In genomic region chrX:152830312-152831305, GRCh38 we compare ENCODE assay signal across 8 cellular contexts. TPM values are rescaled to one million over a fixed set of nuclear protein-coding genes. Genes with fewer than 3 reads are reported as not detected.
DNase-seq lines count a peak whose midpoint lies in the region; ATAC-seq and TF ChIP-seq lines count a peak whose summit lies in the region.

Gene CETN2, minus strand, starts transcription at chrX:152830757. Its CDS starts 47 bp downstream, at chrX:152830710.
Gene NSDHL, plus strand, starts transcription at chrX:152831063. Its CDS starts 15,262 bp downstream, at chrX:152846325.

- POLR2A ChIA-PET in BJ (lab: Charles Lee): no interaction called here
- POLR2A ChIA-PET in activated CD4-positive, alpha-beta T cell treated with anti-CD3 and anti-CD28 coated beads, Interleukin-2, amount 10 ng/mL, durations not matched to agents 7 days and 5 days (lab: Charles Lee): no interaction called here

- H3K36me3 Mint-ChIP-seq in activated CD4-positive, alpha-beta T cell treated with anti-CD3 and anti-CD28 coated beads, Interleukin-2, amount 10 ng/mL, durations not matched to agents 7 days and 5 days (ENCODE audit: low read depth): peaks cover 11% of the 10 kb centered on the region

- peak within 1 kb of the TSS; percentile 85 for H3K4me3 Mint-ChIP-seq in activated CD4-positive, alpha-beta T cell treated with anti-CD3 and anti-CD28 coated beads, Interleukin-2, amount 10 ng/mL, durations not matched to agents 7 days and 5 days

- H3K27me3 Mint-ChIP-seq in activated CD4-positive, alpha-beta T cell treated with anti-CD3 and anti-CD28 coated beads, Interleukin-2, amount 10 ng/mL, durations not matched to agents 7 days and 5 days: no peaks in the 10 kb centered on the region

- H3K9me3 Mint-ChIP-seq in activated CD4-positive, alpha-beta T cell treated with anti-CD3 and anti-CD28 coated beads, Interleukin-2, amount 10 ng/mL, durations not matched to agents 7 days and 5 days: no peaks in the 10 kb centered on the region

- H3K27ac Mint-ChIP-seq in activated CD4-positive, alpha-beta T cell treated with anti-CD3 and anti-CD28 coated beads, Interleukin-2, amount 10 ng/mL, durations not matched to agents 7 days and 5 days: peak within 1 kb of the TSS; percentile 88

- H3K4me3 ChIP-seq in BJ (ENCODE audit: low read depth, low read length): peak within 1 kb of the TSS; percentile 81

- CTCF ChIA-PET in BJ (lab: Yijun Ruan, JAX): interaction anchor here (0.6 to 1.4 kb wide), 4 partner anchors 8 to 96 kb away, joined by 3 to 7 read pairs (median 4); no protein-coding TSS in a partner anchor
- CTCF ChIA-PET in activated CD4-positive, alpha-beta T cell treated with anti-CD3 and anti-CD28 coated beads, Interleukin-2, amount 10 ng/mL, durations not matched to agents 7 days and 5 days (lab: Charles Lee): interaction anchor here (1.0 kb wide), 1 partner anchor 97 kb away, joined by 5 read pairs; no protein-coding TSS in a partner anchor

- no peak for TF ChIP-seq CTCF in BJ (IDR thresholded peaks at IDR 0.05; ENCODE audit: insufficient read depth, low read depth, low read length)

- no peaks in the 10 kb centered on the region for H3K27me3 ChIP-seq in BJ (ENCODE audit: control insufficient read depth, insufficient read depth, low read length)

- peaks cover 20% of the 10 kb centered on the region for H3K4me1 Mint-ChIP-seq in activated CD4-positive, alpha-beta T cell treated with anti-CD3 and anti-CD28 coated beads, Interleukin-2, amount 10 ng/mL, durations not matched to agents 7 days and 5 days

- DNase-seq in BJ (ENCODE audit: low read depth) (peak; percentile 76), NCI-H526 treated with DMSO at 0.1 percent for 48 hours (lab: John Stamatoyannopoulos, UW) (peak; percentile 91), dedifferentiated amniotic fluid mesenchymal stem cell (ENCODE audit: extremely low spot score) (peak; percentile 86), left kidney (ENCODE audit: low read depth, low spot score) (peak; percentile 98)
- peak; percentile 95 for DNase-seq in activated CD4-positive, alpha-beta T cell treated with anti-CD3 and anti-CD28 coated beads, Interleukin-2, amount 10 ng/mL, durations not matched to agents 7 days and 5 days
- DNase-seq in stimulated activated CD4-positive, alpha-beta T cell treated with anti-CD3 and anti-CD28 coated beads, Interleukin-2, amount 100 ng/mL, for 24 hours: peak; percentile 90 to 92

- ATAC-seq in GM19324 (IDR thresholded peaks at IDR 0.05; ENCODE audit: low FRiP score, unreplicated experiment) (peak; percentile 99), HG03469 (IDR thresholded peaks at IDR 0.05; ENCODE audit: unreplicated experiment) (peak; percentile 98)

- peaks cover 3% of the 10 kb centered on the region; the same call in 1 of the 2 replicates for H3K36me3 ChIP-seq in BJ (ENCODE audit: control insufficient read depth, insufficient read depth, low read length)

RNA-seq across cellular contexts. Expression of gene CETN2, which starts in this region (rescaled TPM):
- polyA plus RNA-seq in BJ (2011; rRNA removed): 19.1 and 44.5 TPM in 2 replicates
- 1.8 and 3.9 TPM in 2 replicates for polyA minus RNA-seq in BJ (2011; rRNA and poly(A)+ RNA removed)
- 10 to 100 TPM in 1 of 2 experiments, 1 to 10 TPM in 1; 9.7 to 12.5 TPM for total RNA-seq in activated CD4-positive, alpha-beta T cell treated with anti-CD3 and anti-CD28 coated beads, Interleukin-2, amount 10 ng/mL, durations not matched to agents 7 days and 5 days

RNA-seq across cellular contexts. Expression of gene NSDHL, which starts in this region (rescaled TPM):
- polyA plus RNA-seq in BJ (2011; rRNA removed): 10.3 and 13.7 TPM in 2 replicates
- 6.1 and 6.2 TPM in 2 replicates for polyA minus RNA-seq in BJ (2011; rRNA and poly(A)+ RNA removed)
- total RNA-seq in activated CD4-positive, alpha-beta T cell treated with anti-CD3 and anti-CD28 coated beads, Interleukin-2, amount 10 ng/mL, durations not matched to agents 7 days and 5 days: 10 to 100 TPM; 13.9 TPM

Comparison
In these comparisons a context has a peak if more than half of its experiments do, and no peak if none do; other contexts are left out.
1. Peak in every context shown above with its lines: DNase-seq, ATAC-seq and H3K4me3 ChIP-seq.